Comparison of ENCODE assay signal across 20 cellular contexts in the genomic region with DNA sequence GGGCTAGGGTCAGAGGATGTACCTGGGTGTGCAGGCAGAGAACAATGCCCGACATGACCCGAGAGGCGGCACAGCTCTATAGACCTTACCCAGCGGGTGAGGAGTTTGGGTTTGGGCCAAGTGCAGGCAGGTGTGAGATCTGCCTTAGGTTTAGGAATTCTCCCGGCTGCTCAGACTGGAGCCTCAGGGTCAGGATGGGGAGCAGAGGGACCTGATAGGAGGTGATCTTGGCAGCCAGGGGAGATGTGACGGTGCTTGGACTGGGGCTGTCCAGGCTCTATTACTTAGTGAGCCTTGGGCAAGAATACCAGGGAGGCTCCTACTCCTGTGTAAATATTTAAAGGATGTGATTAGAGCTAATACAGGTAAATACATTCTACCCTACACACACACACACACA. TPM values are rescaled to one million over a fixed set of nuclear protein-coding genes. Genes with fewer than 3 reads are reported as not detected.
DNase-seq lines count a peak whose midpoint lies in the region; ATAC-seq and TF ChIP-seq lines count a peak whose summit lies in the region.
"Had no signal": no experiment of that assay in that cellular context is flagged by ENCODE, and none has a peak within 500 bp of the region (broad histone marks: within the 10 kb centered on the region; RNA-seq: fewer than 3 reads in every experiment).

No MANE protein-coding gene starts in this region.

- WGBS in upper lobe of left lung, 2 donors: 83 to 87% methylated on average over 6 of the region's 6 CpGs

- no peak for TF ChIP-seq POLR2A in upper lobe of left lung (IDR thresholded peaks at IDR 0.05)

- H3K4me3 Mint-ChIP-seq in activated T-helper 17 cell treated with anti-CD3 and anti-CD28 coated beads, Interleukin-2, amount 50 U/mL, for 72 hours: no peak overlapping the region
- H3K4me3 Mint-ChIP-seq: IgD-negative memory B cell, naive B cell, WTC11 had no signal

- no peak for ATAC-seq in activated T-helper 17 cell treated with anti-CD3 and anti-CD28 coated beads, Interleukin-2, amount 50 U/mL, for 72 hours (replicated peaks)
- ATAC-seq in HG02981 (IDR thresholded peaks at IDR 0.05; ENCODE audit: unreplicated experiment) (no peak), upper lobe of left lung (ENCODE audit: low FRiP score in 2 of 2) (no peak)
- ATAC-seq: right cardiac atrium, WTC11 had no signal

- no peak for TF ChIP-seq EP300 in upper lobe of left lung (IDR thresholded peaks at IDR 0.05)

- no peaks in the 10 kb centered on the region for H3K9me3 ChIP-seq in upper lobe of left lung
- H3K9me3 ChIP-seq: esophagus squamous epithelium, HAP-1 had no signal

- peaks cover 8% of the 10 kb centered on the region for H3K27me3 Mint-ChIP-seq in activated T-helper 17 cell treated with anti-CD3 and anti-CD28 coated beads, Interleukin-2, amount 50 U/mL, for 72 hours
- H3K27me3 Mint-ChIP-seq: IgD-negative memory B cell had no signal

- no peaks in the 10 kb centered on the region for H3K36me3 Mint-ChIP-seq in activated T-helper 17 cell treated with anti-CD3 and anti-CD28 coated beads, Interleukin-2, amount 50 U/mL, for 72 hours (ENCODE audit: low read depth)
- H3K36me3 Mint-ChIP-seq: IgD-negative memory B cell, naive B cell had no signal

- no peak overlapping the region for H3K4me3 ChIP-seq in H7 (ENCODE audit: insufficient read depth, low read depth, low read length)
- H3K4me3 ChIP-seq in upper lobe of left lung: no peak overlapping the region
- H3K4me3 ChIP-seq: esophagus squamous epithelium, HAP-1 had no signal

- peak overlapping the region; percentile 25 for H3K27ac Mint-ChIP-seq in activated T-helper 17 cell treated with anti-CD3 and anti-CD28 coated beads, Interleukin-2, amount 50 U/mL, for 72 hours
- H3K27ac Mint-ChIP-seq: IgD-negative memory B cell, WTC11 had no signal

- H3K36me3 ChIP-seq in H7 (replicated peaks; ENCODE audit: control insufficient read depth, insufficient read depth, low read length) (peaks cover 5% of the 10 kb centered on the region), upper lobe of left lung (peaks cover 0 to 8% (median 0%) of the 10 kb centered on the region in 4 donors)
- H3K36me3 ChIP-seq: esophagus squamous epithelium, HAP-1 had no signal

- DNase-seq in activated CD8-positive, alpha-beta memory T cell treated with anti-CD3 and anti-CD28 coated beads for 24 hours: peak; percentile 26
- no peak for DNase-seq in activated CD8-positive, alpha-beta memory T cell treated with anti-CD3 and anti-CD28 coated beads, Interleukin-2, amount 50 U/mL, for 48 hours
- peak; percentile 48 for DNase-seq in mucosa of gallbladder (ENCODE audit: low spot score)
- no peak for DNase-seq in H7
- DNase-seq in upper lobe of left lung: no peak
- no peak for DNase-seq in activated T-cell treated with anti-CD3 and anti-CD28 coated beads, Interleukin-2, amount 50 U/mL, for 48 hours
- DNase-seq: activated CD4-positive, alpha-beta T cell treated with anti-CD3 and anti-CD28 coated beads, Interleukin-2, amount 50 U/mL, for 4 hours; activated gamma-delta T cell; esophagus squamous epithelium; naive B cell; NCI-H1694; T-helper 9 cell had no signal

- no peaks in the 10 kb centered on the region for H3K4me1 Mint-ChIP-seq in activated T-helper 17 cell treated with anti-CD3 and anti-CD28 coated beads, Interleukin-2, amount 50 U/mL, for 72 hours
- H3K4me1 Mint-ChIP-seq: IgD-negative memory B cell, naive B cell had no signal

- TF ChIP-seq CTCF in upper lobe of left lung (IDR thresholded peaks at IDR 0.05): no peak

- H3K27me3 ChIP-seq in H7 (ENCODE audit: control insufficient read depth, insufficient read depth, low read length) (no peaks in the 10 kb centered on the region), upper lobe of left lung (no peaks in the 10 kb centered on the region)
- H3K27me3 ChIP-seq: esophagus squamous epithelium had no signal

- H3K27ac ChIP-seq in upper lobe of left lung: no peak overlapping the region
- H3K27ac ChIP-seq: C4-2B, esophagus squamous epithelium, RWPE1 had no signal

- H3K9me3 Mint-ChIP-seq in activated T-helper 17 cell treated with anti-CD3 and anti-CD28 coated beads, Interleukin-2, amount 50 U/mL, for 72 hours: no peaks in the 10 kb centered on the region
- H3K9me3 Mint-ChIP-seq: IgD-negative memory B cell, naive B cell, WTC11 had no signal

- peaks cover 0 to 11% (median 0%) of the 10 kb centered on the region in 4 donors for H3K4me1 ChIP-seq in upper lobe of left lung
- H3K4me1 ChIP-seq: esophagus squamous epithelium, HAP-1 had no signal

RNA-seq across cellular contexts. Expression of gene CTSL, which starts 50.5 kb away (rescaled TPM):
- total RNA-seq in activated T-helper 17 cell treated with anti-CD3 and anti-CD28 coated beads, Interleukin-2, amount 50 U/mL, for 72 hours: 10 to 100 TPM; 13.2 to 43.0 TPM
- 107 TPM for total RNA-seq in mucosa of gallbladder
- 46.8 and 47.7 TPM in 2 replicates for total RNA-seq in H7 (2014; rRNA removed; shearing (Covaris generic))
- total RNA-seq in upper lobe of left lung: 100 to 1,000 TPM in 4 of 6 donors, 10 to 100 TPM in 2; 71.4 to 198 (median 144) TPM

Comparison
In these comparisons a context has a peak if more than half of its experiments do, and no peak if none do; other contexts are left out.
1. DNase-seq: peak in activated CD8-positive, alpha-beta memory T cell treated with anti-CD3 and anti-CD28 coated beads for 24 hours (single experiment) and mucosa of gallbladder (single experiment); none in activated CD8-positive, alpha-beta memory T cell treated with anti-CD3 and anti-CD28 coated beads, Interleukin-2, amount 50 U/mL, for 48 hours (single experiment), H7 (single experiment), upper lobe of left lung (0 of 2) and activated T-cell treated with anti-CD3 and anti-CD28 coated beads, Interleukin-2, amount 50 U/mL, for 48 hours (0 of 2).